ENCODE assay signal across 9 cellular contexts in the genomic region with DNA sequence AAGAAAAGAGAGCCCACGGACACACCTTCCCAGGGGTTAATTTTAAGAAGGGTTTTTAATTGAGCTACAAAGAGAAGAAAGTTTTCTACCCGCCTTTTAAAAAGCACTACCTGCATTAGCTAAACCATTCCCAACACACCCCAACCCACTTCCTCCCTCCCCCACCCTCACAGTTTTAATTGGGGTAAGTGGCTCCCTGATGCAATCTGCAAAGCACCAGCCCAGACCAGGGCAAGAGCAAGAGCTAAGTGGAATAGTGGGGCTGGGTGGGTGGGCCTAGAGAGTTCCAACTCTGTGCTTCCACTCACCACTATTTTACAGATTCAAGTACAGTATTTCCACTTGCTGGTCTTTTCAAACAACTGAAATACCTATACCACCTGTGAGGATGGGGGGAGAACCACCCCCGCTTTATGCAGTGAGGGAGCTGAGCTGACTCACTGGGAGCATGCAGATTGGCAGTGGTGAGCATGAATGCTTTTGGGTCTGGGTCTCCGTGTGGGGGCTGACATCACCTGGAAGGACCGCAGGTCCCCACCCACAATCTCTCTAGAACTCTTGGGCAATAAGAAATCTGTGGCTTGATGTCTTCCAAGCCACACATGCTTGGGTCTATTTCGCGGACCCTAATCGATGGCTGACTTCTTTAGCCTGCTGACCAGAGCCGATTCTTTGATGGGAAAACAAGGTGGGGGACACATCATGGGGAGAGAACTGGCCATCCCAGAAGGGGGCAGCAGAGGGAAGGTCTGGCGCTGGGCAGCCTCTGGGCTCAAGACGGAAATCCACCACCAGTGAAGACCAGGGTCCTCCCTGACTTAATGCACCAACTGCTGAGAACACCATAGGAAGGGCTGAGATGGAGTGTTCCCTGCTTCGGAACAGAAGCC.
A peak's percentile ranks its signal among the peaks of the same experiment; 100 is the strongest.
DNase-seq lines count a peak whose midpoint lies in the region; ATAC-seq, FAIRE-seq and TF ChIP-seq lines count a peak whose summit lies in the region.
"Had no signal": no experiment of that assay in that cellular context is flagged by ENCODE, and none has a peak within 500 bp of the region (broad histone marks: within the 10 kb centered on the region; RNA-seq: fewer than 3 reads in every experiment).

No MANE protein-coding gene starts in this region.

- no peak overlapping the region for H3K4me3 ChIP-seq in iPS DF 6.9 (ENCODE audit: low read length)
- H3K4me3 ChIP-seq: BLaER1 treated with 17β-estradiol and CSF1 and Interleukin-3, amounts not matched to agents 10 nM and 100 nM had no signal

- H3K27ac Mint-ChIP-seq in activated T-helper 17 cell treated with anti-CD3 and anti-CD28 coated beads, Interleukin-2, amount 50 U/mL, for 72 hours = peak overlapping the region; percentile 45

- DNase-seq in NCI-H2081 (lab: John Stamatoyannopoulos, UW) (peak; percentile 56 to 79), NCI-H2081 treated with DMSO at 0.1 percent for 48 hours (lab: John Stamatoyannopoulos, UW) (no peak), iPS DF 6.9 (ENCODE audit: low read depth, low spot score) (peak; percentile 63), GM12891 (ENCODE audit: insufficient read length, low spot score) (no peak), LoVo (ENCODE audit: low spot score) (no peak)

- H3K27me3 ChIP-seq in iPS DF 6.9 (ENCODE audit: control insufficient read depth, insufficient read depth, low read length) = no peaks in the 10 kb centered on the region
- H3K27me3 ChIP-seq: BLaER1 treated with 17β-estradiol and CSF1 and Interleukin-3, amounts not matched to agents 10 nM and 100 nM had no signal

- H3K27ac ChIP-seq in KOPT-K1 (ENCODE audit: low read depth, low read length, poor library complexity, severe bottlenecking) (peak overlapping the region; percentile 40), iPS DF 6.9 (ENCODE audit: low read length) (no peak overlapping the region), temporal lobe (ENCODE audit: low read depth, low read length) (peak overlapping the region; percentile 52)
- H3K27ac ChIP-seq: BLaER1 treated with 17β-estradiol and CSF1 and Interleukin-3, amounts not matched to agents 10 nM and 100 nM had no signal

- H3K4me1 Mint-ChIP-seq in activated T-helper 17 cell treated with anti-CD3 and anti-CD28 coated beads, Interleukin-2, amount 50 U/mL, for 72 hours = peaks cover 23% of the 10 kb centered on the region

- H3K36me3 ChIP-seq in KOPT-K1 (ENCODE audit: insufficient read depth, low read length) = peaks cover 20% of the 10 kb centered on the region
- no peaks in the 10 kb centered on the region for H3K36me3 ChIP-seq in iPS DF 6.9 (ENCODE audit: control insufficient read depth, insufficient read depth, low read length)

- no peak for TF ChIP-seq POLR2A in GM12891 (IDR thresholded peaks at IDR 0.05; ENCODE audit: low read depth, low read length)

- peaks cover 17% of the 10 kb centered on the region for H3K4me1 ChIP-seq in iPS DF 6.9 (ENCODE audit: control insufficient read depth, insufficient read depth, low read length)

- no peaks in the 10 kb centered on the region for H3K27me3 Mint-ChIP-seq in activated T-helper 17 cell treated with anti-CD3 and anti-CD28 coated beads, Interleukin-2, amount 50 U/mL, for 72 hours

- no peak for FAIRE-seq in GM12891 (lab: Jason Lieb, UNC)

- peak; percentile 60 for ATAC-seq in activated T-helper 17 cell treated with anti-CD3 and anti-CD28 coated beads, Interleukin-2, amount 50 U/mL, for 72 hours (replicated peaks)

- H3K4me3 Mint-ChIP-seq in activated T-helper 17 cell treated with anti-CD3 and anti-CD28 coated beads, Interleukin-2, amount 50 U/mL, for 72 hours = peak overlapping the region; percentile 24

- no peaks in the 10 kb centered on the region for H3K9me3 ChIP-seq in KOPT-K1 (ENCODE audit: insufficient read depth, low read length, poor library complexity, severe bottlenecking)
- H3K9me3 ChIP-seq in iPS DF 6.9 (ENCODE audit: control insufficient read depth, insufficient read depth, low read length) = no peaks in the 10 kb centered on the region
- H3K9me3 ChIP-seq: BLaER1 treated with 17β-estradiol and CSF1 and Interleukin-3, amounts not matched to agents 10 nM and 100 nM had no signal

- no peaks in the 10 kb centered on the region for H3K9me3 Mint-ChIP-seq in activated T-helper 17 cell treated with anti-CD3 and anti-CD28 coated beads, Interleukin-2, amount 50 U/mL, for 72 hours

- H3K36me3 Mint-ChIP-seq in activated T-helper 17 cell treated with anti-CD3 and anti-CD28 coated beads, Interleukin-2, amount 50 U/mL, for 72 hours (ENCODE audit: low read depth) = no peaks in the 10 kb centered on the region

- no CpG with 5 or more reads among the region's 12 CpGs for whole genome bisulfite sequencing in iPS DF 6.9 (ENCODE audit: insufficient coverage, insufficient read length)

TF ChIP-seq in GM12891, 5 proteins besides CTCF, POLR2A, EP300 and RAD21:
- TF ChIP-seq PAX5 (IDR thresholded peaks at IDR 0.05; ENCODE audit: insufficient read depth, low read length, severe bottlenecking) (no peak), POU2F2 (IDR thresholded peaks at IDR 0.05; ENCODE audit: low read depth, low read length) (no peak), POLR2AphosphoS5 (IDR thresholded peaks at IDR 0.05; ENCODE audit: low read depth, low read length) (no peak), SPI1 (IDR thresholded peaks at IDR 0.05; ENCODE audit: low read depth, low read length) (no peak), TAF1 (IDR thresholded peaks at IDR 0.05; ENCODE audit: low read depth, low read length) (no peak)

Comparison
In these comparisons a context has a peak if more than half of its experiments do, and no peak if none do; other contexts are left out.
1. DNase-seq: peak in NCI-H2081 (2 of 2) and iPS DF 6.9 (single experiment); none in NCI-H2081 treated with DMSO at 0.1 percent for 48 hours (single experiment), GM12891 (single experiment) and LoVo (single experiment).